Comparison of ENCODE assay signal across 8 cellular contexts in the genomic region with DNA sequence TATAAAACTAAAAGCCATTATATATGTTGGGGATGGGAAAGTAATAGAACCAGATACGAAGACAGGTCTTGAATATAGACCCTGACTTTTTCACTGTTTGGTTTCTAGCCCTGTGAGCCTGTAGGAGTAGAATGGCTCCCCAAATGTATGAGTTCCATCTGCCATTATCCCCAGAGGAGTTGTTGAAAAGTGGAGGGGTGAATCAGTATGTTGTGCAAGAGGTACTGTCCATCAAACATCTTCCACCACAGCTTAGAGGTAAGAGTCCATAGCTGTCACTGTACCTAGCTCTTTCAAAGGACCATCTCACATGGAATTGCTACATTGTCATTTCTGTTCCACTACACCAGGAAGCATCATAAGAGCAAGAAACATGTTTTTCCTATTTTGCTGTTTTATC. TPM values are rescaled to one million over a fixed set of nuclear protein-coding genes. Genes with fewer than 3 reads are reported as not detected.
DNase-seq lines count a peak whose midpoint lies in the region; ATAC-seq and TF ChIP-seq lines count a peak whose summit lies in the region.
"Had no signal": no experiment of that assay in that cellular context is flagged by ENCODE, and none has a peak within 500 bp of the region (broad histone marks: within the 10 kb centered on the region; RNA-seq: fewer than 3 reads in every experiment).

No MANE protein-coding gene starts in this region.

- no peaks in the 10 kb centered on the region for H3K9me3 ChIP-seq in OCI-LY1 (ENCODE audit: low read length)
- H3K9me3 ChIP-seq in effector memory CD4-positive, alpha-beta T cell (ENCODE audit: control insufficient read depth, low read length) = no peaks in the 10 kb centered on the region

- H2AFZ ChIP-seq in GM23338 (no peak overlapping the region), OCI-LY1 (ENCODE audit: low read length) (no peak overlapping the region)

- H3K36me3 Mint-ChIP-seq in GM23338 (ENCODE audit: low read depth) (peaks cover 57% of the 10 kb centered on the region), progenitor cell of endocrine pancreas (ENCODE audit: insufficient read depth) (peaks cover 6% of the 10 kb centered on the region)

- peaks cover 30% of the 10 kb centered on the region for H3K36me3 ChIP-seq in GM23338 (ENCODE audit: insufficient read depth)
- peaks cover 65% of the 10 kb centered on the region for H3K36me3 ChIP-seq in OCI-LY1 (ENCODE audit: insufficient read depth, low read length)
- peaks cover 9% of the 10 kb centered on the region for H3K36me3 ChIP-seq in effector memory CD4-positive, alpha-beta T cell (ENCODE audit: control insufficient read depth, insufficient read depth, low read length)

- no peaks in the 10 kb centered on the region for H3K27me3 Mint-ChIP-seq in GM23338 (ENCODE audit: insufficient read depth, low read depth, poor library complexity)
- no peaks in the 10 kb centered on the region for H3K27me3 Mint-ChIP-seq in progenitor cell of endocrine pancreas

- H3K27me3 ChIP-seq in GM23338 (ENCODE audit: insufficient read depth) (no peaks in the 10 kb centered on the region), OCI-LY1 (ENCODE audit: insufficient read depth, low read length) (no peaks in the 10 kb centered on the region)
- no peaks in the 10 kb centered on the region for H3K27me3 ChIP-seq in effector memory CD4-positive, alpha-beta T cell (replicated peaks; ENCODE audit: control insufficient read depth, insufficient read depth, low read length, poor library complexity, severe bottlenecking)

- H3K27ac Mint-ChIP-seq in GM23338 = no peak overlapping the region
- H3K27ac Mint-ChIP-seq in progenitor cell of endocrine pancreas = peak overlapping the region; percentile 95

- peak overlapping the region; percentile 95 for H3K9ac ChIP-seq in OCI-LY1 (ENCODE audit: low read length)

- H3K4me1 ChIP-seq in GM23338 (ENCODE audit: insufficient read depth) (peaks cover 27% of the 10 kb centered on the region), OCI-LY1 (ENCODE audit: insufficient read depth, low read length, severe bottlenecking) (peaks cover 37% of the 10 kb centered on the region)
- H3K4me1 ChIP-seq in effector memory CD4-positive, alpha-beta T cell (ENCODE audit: control insufficient read depth, insufficient read depth, low read length, poor library complexity, severe bottlenecking) = peaks cover 10% of the 10 kb centered on the region

- H3F3A ChIP-seq in GM23338 (replicated peaks; ENCODE audit: low read depth) (peaks cover 8% of the 10 kb centered on the region; the same call in 1 of the 2 replicates), OCI-LY1 (ENCODE audit: insufficient read depth, low read length) (no peaks in the 10 kb centered on the region)

- H3K79me2 ChIP-seq in GM23338 (replicated peaks; ENCODE audit: insufficient read depth) = peaks cover 66% of the 10 kb centered on the region
- H3K79me2 ChIP-seq in OCI-LY1 (ENCODE audit: insufficient read depth, low read length) = peaks cover 30% of the 10 kb centered on the region

- peaks cover 14% of the 10 kb centered on the region for H4K20me1 ChIP-seq in GM23338 (replicated peaks; ENCODE audit: insufficient read depth)
- no peaks in the 10 kb centered on the region for H4K20me1 ChIP-seq in OCI-LY1 (ENCODE audit: insufficient read depth, low read length)

- no peak overlapping the region for H3K27ac ChIP-seq in GM23338 (ENCODE audit: low read depth)
- H3K27ac ChIP-seq in OCI-LY1 (ENCODE audit: low read depth, low read length, poor library complexity, severe bottlenecking) = peak overlapping the region; percentile 96
- H3K27ac ChIP-seq in effector memory CD4-positive, alpha-beta T cell (ENCODE audit: insufficient read depth, low read length, poor library complexity, severe bottlenecking) = peak overlapping the region; percentile 54

- H3K4me1 Mint-ChIP-seq in GM23338 (peaks cover 13% of the 10 kb centered on the region; the same call in 2 of the 3 replicates), progenitor cell of endocrine pancreas (ENCODE audit: low read depth) (peaks cover 22% of the 10 kb centered on the region)

- ATAC-seq in GM23338 = no peak
- no peak for ATAC-seq in left lobe of liver
- no peak for ATAC-seq in GM19463 (IDR thresholded peaks at IDR 0.05; ENCODE audit: unreplicated experiment)

- peak overlapping the region; percentile 70 for H3K4me3 ChIP-seq in GM23338
- H3K4me3 ChIP-seq in OCI-LY1 (ENCODE audit: low read depth, low read length, poor library complexity, severe bottlenecking) = peak overlapping the region; percentile 94
- no peak overlapping the region for H3K4me3 ChIP-seq in effector memory CD4-positive, alpha-beta T cell (ENCODE audit: insufficient read depth, low read depth, low read length, poor library complexity, severe bottlenecking)

- H3K9me2 ChIP-seq in GM23338 (ENCODE audit: insufficient read depth) = no peaks in the 10 kb centered on the region
- no peaks in the 10 kb centered on the region for H3K9me2 ChIP-seq in OCI-LY1 (ENCODE audit: low read depth, low read length)

- DNase-seq in GM23338 (ENCODE audit: low spot score) = no peak
- DNase-seq in effector memory CD4-positive, alpha-beta T cell = no peak
- no peak for DNase-seq in progenitor cell of endocrine pancreas (ENCODE audit: low spot score, unreplicated experiment)
- no peak for DNase-seq in left lobe of liver (ENCODE audit: low spot score)
- no peak for DNase-seq in AML-193 (lab: John Stamatoyannopoulos, UW)
- DNase-seq: central memory CD4-positive, alpha-beta T cell had no signal

- peak overlapping the region; percentile 97 for H3K4me3 Mint-ChIP-seq in GM23338
- H3K4me3 Mint-ChIP-seq in progenitor cell of endocrine pancreas (ENCODE audit: low read depth) = peak overlapping the region; percentile 88

- TF ChIP-seq CTCF in GM23338 (conservative IDR thresholded peaks at IDR 0.05; ENCODE audit: low read depth in 2 of 2) = no peak
- no peak for TF ChIP-seq CTCF in OCI-LY1 (IDR thresholded peaks at IDR 0.05; ENCODE audit: low read length)
- no peak for TF ChIP-seq CTCF in progenitor cell of endocrine pancreas (IDR thresholded peaks at IDR 0.05; ENCODE audit: unreplicated experiment)

- H3K4me2 ChIP-seq in GM23338 (peak overlapping the region; percentile 81), OCI-LY1 (ENCODE audit: low read length) (peak overlapping the region; percentile 79)

- H3K9me3 Mint-ChIP-seq in GM23338 = no peaks in the 10 kb centered on the region
- no peaks in the 10 kb centered on the region for H3K9me3 Mint-ChIP-seq in progenitor cell of endocrine pancreas (ENCODE audit: low read depth)

RNA-seq across cellular contexts. Expression of a gene that starts 1.1 kb away (rescaled TPM):
- total RNA-seq in GM23338 (2014; rRNA removed; shearing (Covaris generic)) = 217 and 389 TPM in 2 replicates
- polyA plus RNA-seq in GM23338 (2016; fragmentation: Nextera tagmentation; extraction: Ambion mirVana) = 32.7 and 34.2 TPM in 2 replicates
- total RNA-seq in progenitor cell of endocrine pancreas (97.4 and 99.1 TPM in 2 replicates), left lobe of liver (9.0 TPM)

RNA-seq across cellular contexts. Expression of a gene that starts 1.9 kb away (rescaled TPM):
- 75.1 and 93.9 TPM in 2 replicates for total RNA-seq in GM23338 (2014; rRNA removed; shearing (Covaris generic))
- polyA plus RNA-seq in GM23338 (2016; fragmentation: Nextera tagmentation; extraction: Ambion mirVana) = 432 and 463 TPM in 2 replicates
- 279 and 297 TPM in 2 replicates for total RNA-seq in progenitor cell of endocrine pancreas
- 84.1 TPM for total RNA-seq in left lobe of liver

RNA-seq across cellular contexts. Expression of a gene that starts 24.5 kb away (rescaled TPM):
- 13.9 and 18.3 TPM in 2 replicates for total RNA-seq in GM23338 (2014; rRNA removed; shearing (Covaris generic))
- polyA plus RNA-seq in GM23338 (2016; fragmentation: Nextera tagmentation; extraction: Ambion mirVana) = 11.2 and 16.1 TPM in 2 replicates
- total RNA-seq in progenitor cell of endocrine pancreas = 3.6 and 5.5 TPM in 2 replicates
- 6.1 TPM for total RNA-seq in left lobe of liver

RNA-seq across cellular contexts. Expression of a gene that starts 39.3 kb away (rescaled TPM):
- total RNA-seq in GM23338 (2014; rRNA removed; shearing (Covaris generic)) = 5,269 and 5,853 TPM in 2 replicates
- 6,140 and 6,219 TPM in 2 replicates for polyA plus RNA-seq in GM23338 (2016; fragmentation: Nextera tagmentation; extraction: Ambion mirVana)
- 2,230 and 2,287 TPM in 2 replicates for total RNA-seq in progenitor cell of endocrine pancreas
- total RNA-seq in left lobe of liver = 1,145 TPM

RNA-seq across cellular contexts. Expression of a gene that starts 43.1 kb away (rescaled TPM):
- 0.59 and 0.66 TPM in 2 replicates for total RNA-seq in GM23338 (2014; rRNA removed; shearing (Covaris generic))
- polyA plus RNA-seq in GM23338 (2016; fragmentation: Nextera tagmentation; extraction: Ambion mirVana) = 0.52 and 0.65 TPM in 2 replicates
- total RNA-seq in progenitor cell of endocrine pancreas (2.4 TPM in 2 replicates), left lobe of liver (15.8 TPM)
